In the genomic region with DNA sequence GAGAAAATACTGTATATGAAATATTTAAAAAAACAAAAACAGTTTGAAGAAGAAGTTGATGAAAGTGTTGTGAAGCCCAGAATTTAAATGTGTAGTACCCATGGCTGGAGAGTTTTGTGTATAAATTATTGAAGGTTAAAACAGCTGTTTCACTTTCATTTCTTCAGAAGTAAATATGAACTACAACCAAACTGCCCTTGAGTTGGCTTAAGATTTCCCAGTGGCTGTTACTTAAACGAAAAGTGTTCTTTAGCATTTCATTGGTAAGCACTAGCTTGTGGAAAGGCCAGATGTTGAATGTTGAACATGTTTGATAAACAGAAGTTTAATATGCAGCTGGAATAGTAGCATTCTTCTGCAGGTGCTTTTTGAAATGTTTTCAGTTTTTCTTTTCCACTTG, we compare ENCODE assay signal across 15 cellular contexts.
A peak's percentile ranks its signal among the peaks of the same experiment; 100 is the strongest.
DNase-seq lines count a peak whose midpoint lies in the region; ATAC-seq, FAIRE-seq and TF ChIP-seq lines count a peak whose summit lies in the region.
"Had no signal": no experiment of that assay in that cellular context is flagged by ENCODE, and none has a peak within 500 bp of the region (broad histone marks: within the 10 kb centered on the region; RNA-seq: fewer than 3 reads in every experiment).

No MANE protein-coding gene starts in this region.

- 21 to 45% methylated on average over 1 of the region's 1 CpG for WGBS in pancreas, 2 donors

- TF ChIP-seq CTCF in GM13976 (IDR thresholded peaks at IDR 0.05; ENCODE audit: borderline replicate concordance, control extremely low read depth, extremely low read depth, insufficient read depth, missing control alignments) (no peak), OCI-LY3 (IDR thresholded peaks at IDR 0.05; ENCODE audit: low read depth, low read length) (no peak), pancreas (IDR thresholded peaks at IDR 0.05) (no peak)

- no peaks in the 10 kb centered on the region for H3K79me2 ChIP-seq in OCI-LY3 (ENCODE audit: low read length)

- peak; percentile 70 for FAIRE-seq in pancreas (lab: Jason Lieb, UNC)

- H3K27me3 ChIP-seq in OCI-LY3 (ENCODE audit: low read depth, low read length) (no peaks in the 10 kb centered on the region), endocrine pancreas (ENCODE audit: control insufficient read depth, insufficient read depth, low read length) (no peaks in the 10 kb centered on the region), pancreas (no peaks in the 10 kb centered on the region)
- H3K27me3 ChIP-seq: body of pancreas had no signal

- DNase-seq in GM13976 (ENCODE audit: low spot score), result peak; percentile 51
- no peak for DNase-seq in pancreas
- DNase-seq in DMS 273 treated with DMSO at 0.1 percent for 48 hours (lab: John Stamatoyannopoulos, UW), result no peak
- DNase-seq: activated CD4-positive, alpha-beta T cell treated with anti-CD3 and anti-CD28 coated beads for 48 hours; body of pancreas; EL; H7; MV-4-11; NCI-H510A treated with DMSO at 0.1 percent for 48 hours; stimulated activated CD4-positive, alpha-beta T cell treated with anti-CD3 and anti-CD28 coated beads, Interleukin-4, amount 100 ng/mL, for 4 hours had no signal

- H2AFZ ChIP-seq in OCI-LY3 (ENCODE audit: low read depth, low read length), result no peak overlapping the region

- no peaks in the 10 kb centered on the region for H3K9me3 ChIP-seq in OCI-LY3 (ENCODE audit: insufficient read depth, low read length)
- no peaks in the 10 kb centered on the region for H3K9me3 ChIP-seq in endocrine pancreas (ENCODE audit: control insufficient read depth, low read length)
- no peaks in the 10 kb centered on the region for H3K9me3 ChIP-seq in pancreas
- H3K9me3 ChIP-seq: body of pancreas, thoracic aorta had no signal

- intact Hi-C loops in pancreas (cut with DNase I), result no loop called here

- in situ Hi-C loops in GM13976 (cut with MboI; ENCODE audit: low sequenced_read_pairs, unreplicated experiment), result no loop called here

- ATAC-seq in pancreas (peak in 2 of 4 donors; percentile 47 to 67), GM21529 (IDR thresholded peaks at IDR 0.05; ENCODE audit: unreplicated experiment) (no peak), GM19455 (IDR thresholded peaks at IDR 0.05; ENCODE audit: unreplicated experiment) (no peak)
- ATAC-seq: body of pancreas had no signal

- H3K4me3 ChIP-seq in OCI-LY3 (ENCODE audit: low read length), result no peak overlapping the region
- peak overlapping the region; percentile 47 for H3K4me3 ChIP-seq in endocrine pancreas (ENCODE audit: control insufficient read depth, insufficient read depth, low read length)
- no peak overlapping the region for H3K4me3 ChIP-seq in pancreas
- H3K4me3 ChIP-seq: body of pancreas, thoracic aorta had no signal

- 0 out of 2 replicates have a peak overlapping the region, but pooled peaks have one; percentile 5 for H3K4me2 ChIP-seq in OCI-LY3 (ENCODE audit: low read length)

- H3K36me3 ChIP-seq in OCI-LY3 (replicated peaks; ENCODE audit: low read depth, low read length), result no peaks in the 10 kb centered on the region
- no peaks in the 10 kb centered on the region for H3K36me3 ChIP-seq in endocrine pancreas (ENCODE audit: control insufficient read depth, insufficient read depth, low read length)
- no peaks in the 10 kb centered on the region for H3K36me3 ChIP-seq in pancreas
- H3K36me3 ChIP-seq: thoracic aorta had no signal

- H3K9ac ChIP-seq in OCI-LY3 (ENCODE audit: low read length) (no peak overlapping the region), endocrine pancreas (ENCODE audit: control insufficient read depth, insufficient read depth, low read length) (no peak overlapping the region)

- H4K20me1 ChIP-seq in OCI-LY3 (ENCODE audit: insufficient read depth, low read length), result peaks cover 16% of the 10 kb centered on the region; the same call in 1 of the 2 replicates

- H3K27ac ChIP-seq in OCI-LY3 (ENCODE audit: low read length), result no peak overlapping the region
- H3K27ac ChIP-seq in pancreas, result no peak overlapping the region
- H3K27ac ChIP-seq: body of pancreas, thoracic aorta had no signal

- H3K4me1 ChIP-seq in OCI-LY3 (ENCODE audit: low read length) (peaks cover 7% of the 10 kb centered on the region; the same call in 1 of the 2 replicates), endocrine pancreas (ENCODE audit: control insufficient read depth, insufficient read depth, low read length) (peaks cover 19% of the 10 kb centered on the region), pancreas (peaks cover 9 to 12% (median 12%) of the 10 kb centered on the region in 3 donors)
